Comparison of ENCODE assay signal across 32 cellular contexts in the genomic region with DNA sequence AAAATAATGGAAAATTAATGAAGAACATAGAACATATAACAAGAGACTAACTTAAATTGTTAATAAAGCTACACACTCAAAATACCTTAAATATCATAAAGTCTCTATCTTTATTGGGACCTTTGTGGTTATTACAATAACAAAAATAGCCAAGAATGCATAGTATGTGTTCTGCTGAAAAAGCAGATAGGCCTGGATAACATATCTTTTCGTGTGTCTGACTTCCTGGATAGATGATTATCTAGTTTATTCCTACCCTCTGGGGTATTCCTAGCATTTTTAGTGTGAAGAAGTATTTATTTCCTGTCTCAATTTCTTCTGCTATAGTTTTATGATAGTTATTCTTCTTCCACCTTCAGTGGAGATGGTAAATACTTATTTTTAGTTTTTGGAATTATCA. TPM values are rescaled to one million over a fixed set of nuclear protein-coding genes. Genes with fewer than 3 reads are reported as not detected.
"Had no signal": no experiment of that assay in that cellular context is flagged by ENCODE, and none has a peak within 500 bp of the region (broad histone marks: within the 10 kb centered on the region; RNA-seq: fewer than 3 reads in every experiment).

No MANE protein-coding gene starts in this region.

- H3K9me3 ChIP-seq: ovary, psoas muscle, right lobe of liver, sigmoid colon, spleen, suprapubic skin, testis, tibial artery, transverse colon, upper lobe of right lung, uterus had no signal

- H3K4me3 ChIP-seq: neural progenitor cell, ovary, psoas muscle, right lobe of liver, sigmoid colon, skin epidermis, smooth muscle cell, spleen, suprapubic skin, testis, tibial artery, transverse colon, upper lobe of right lung, uterus had no signal

- H2AFZ ChIP-seq: neural progenitor cell, parathyroid adenoma had no signal

- ATAC-seq: natural killer cell; psoas muscle; right cardiac atrium; right lobe of liver; stimulated activated memory B cell treated with anti-CD40 and anti-IgM and Interleukin-4, amounts not matched to agents 10 μg/mL and 1 μg/mL and 100 μg/mL, for 72 hours; stimulated activated naive CD8-positive, alpha-beta T cell treated with anti-CD3 and anti-CD28 coated beads, Interleukin-15, amount 100 ng/mL, for 72 hours; stimulated activated naive CD8-positive, alpha-beta T cell treated with anti-CD3 and anti-CD28 coated beads, Interleukin-15, Interleukin-2, amounts not matched to agents 100 U/mL and 50 U/mL, for 24 hours; upper lobe of right lung had no signal

- H3K27me3 ChIP-seq: neural progenitor cell, ovary, right lobe of liver, sigmoid colon, spleen, suprapubic skin, testis, tibial artery, transverse colon, upper lobe of right lung, uterus had no signal

- H3K79me2 ChIP-seq: parathyroid adenoma had no signal

- DNase-seq: natural killer cell; occipital lobe; ovary; posterior cingulate gyrus; psoas muscle; right cardiac atrium; right lobe of liver; sigmoid colon; spleen; stimulated activated CD4-positive, alpha-beta T cell treated with anti-CD3 and anti-CD28 coated beads, Interleukin-12 subunit alpha, Interleukin-12 subunit beta, amount 100 ng/mL, for 4 hours; stimulated activated CD4-positive, alpha-beta T cell treated with anti-CD3 and anti-CD28 coated beads, Interleukin-1b, Interleukin-23, amount 100 ng/mL, for 48 hours; stimulated activated CD4-positive, alpha-beta T cell treated with anti-CD3 and anti-CD28 coated beads, Interleukin-4, amount 100 ng/mL, for 1 hour; stimulated activated CD4-positive, alpha-beta T cell treated with anti-CD3 and anti-CD28 coated beads, Interleukin-4, amount 100 ng/mL, for 4 hours; stimulated activated CD8-positive, alpha-beta memory T cell treated with anti-CD3 and anti-CD28 coated beads, Interleukin-4, amount 100 ng/mL, for 48 hours; stimulated activated naive CD4-positive, alpha-beta T cell; stimulated activated naive CD8-positive, alpha-beta T cell treated with anti-CD3 and anti-CD28 coated beads, Interleukin-15, amount 100 ng/mL, for 72 hours; stimulated activated naive CD8-positive, alpha-beta T cell treated with anti-CD3 and anti-CD28 coated beads, Interleukin-15, Interleukin-2, amounts not matched to agents 100 U/mL and 50 U/mL, for 24 hours; substantia nigra; testis; tibial artery; transverse colon; upper lobe of right lung; uterus had no signal

- H3K9ac ChIP-seq: neural progenitor cell, parathyroid adenoma had no signal

- H3K36me3 ChIP-seq: neural progenitor cell, ovary, right lobe of liver, sigmoid colon, spleen, suprapubic skin, tibial artery, transverse colon, upper lobe of right lung, uterus had no signal

- H3K4me1 ChIP-seq: neural progenitor cell, parathyroid adenoma, psoas muscle, right lobe of liver, sigmoid colon, suprapubic skin, testis, tibial artery, transverse colon, upper lobe of right lung, uterus had no signal

- H3K4me2 ChIP-seq: neural progenitor cell, smooth muscle cell had no signal

- H3K27ac ChIP-seq: neural progenitor cell, ovary, parathyroid adenoma, psoas muscle, right lobe of liver, sigmoid colon, skin epidermis, spleen, suprapubic skin, testis, tibial artery, transverse colon, upper lobe of right lung, uterus had no signal

RNA-seq across cellular contexts. Expression of a gene that starts 36.5 kb away (rescaled TPM):
- total RNA-seq: natural killer cell, occipital lobe, osteoblast, progenitor cell of endocrine pancreas, right lobe of liver, sigmoid colon, smooth muscle cell, spleen, suprapubic skin, transverse colon, upper lobe of right lung had no signal
- polyA plus RNA-seq: smooth muscle cell, spleen, urinary bladder had no signal
